15 cellular contexts compared by ENCODE assay signal in the genomic region with DNA sequence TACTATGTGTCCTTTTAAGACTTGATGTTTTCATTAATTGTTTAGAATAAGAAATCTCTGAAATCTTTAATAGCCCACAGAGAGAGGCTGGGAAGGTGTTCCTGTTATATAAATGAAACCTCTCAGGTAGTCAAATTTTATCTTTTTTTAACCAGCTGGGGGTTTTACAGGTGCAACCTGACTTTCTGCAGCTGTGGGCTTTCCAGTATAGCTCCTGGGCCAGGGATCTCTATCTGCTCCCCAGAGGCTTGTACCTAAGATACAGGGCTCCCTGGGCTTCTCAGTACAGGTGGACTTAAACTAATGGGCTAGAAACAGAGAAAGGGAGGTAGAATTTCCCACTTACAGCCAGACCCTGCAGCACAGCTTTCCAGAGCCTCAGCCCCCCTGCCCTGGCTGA. TPM values are rescaled to one million over a fixed set of nuclear protein-coding genes. Genes with fewer than 3 reads are reported as not detected.
DNase-seq lines count a peak whose midpoint lies in the region; TF ChIP-seq lines count a peak whose summit lies in the region.
"Had no signal": no experiment of that assay in that cellular context is flagged by ENCODE, and none has a peak within 500 bp of the region (broad histone marks: within the 10 kb centered on the region; RNA-seq: fewer than 3 reads in every experiment).

No MANE protein-coding gene starts in this region.

- no peaks in the 10 kb centered on the region for H3K36me3 Mint-ChIP-seq in neural progenitor cell
- H3K36me3 Mint-ChIP-seq: CD8-positive, alpha-beta T cell; IgD-negative memory B cell had no signal

- H3F3A ChIP-seq in neural progenitor cell (ENCODE audit: low read depth), result no peaks in the 10 kb centered on the region

- no TSS peak for BruUV-seq in OCI-LY7 (replicated peaks; lab: Mats Ljungman, UMichigan)

- peaks cover 53% of the 10 kb centered on the region for H3K4me1 ChIP-seq in OCI-LY7 (ENCODE audit: insufficient read depth, low read length, poor library complexity, severe bottlenecking)
- H3K4me1 ChIP-seq in neural progenitor cell, result peaks cover 15% of the 10 kb centered on the region
- no peaks in the 10 kb centered on the region for H3K4me1 ChIP-seq in sigmoid colon
- no peaks in the 10 kb centered on the region for H3K4me1 ChIP-seq in suprapubic skin
- H3K4me1 ChIP-seq: BLaER1 treated with 17β-estradiol and CSF1 and Interleukin-3, amounts not matched to agents 10 nM and 100 nM; HAP-1 had no signal

- H3K4me1 Mint-ChIP-seq in neural progenitor cell, result no peaks in the 10 kb centered on the region
- H3K4me1 Mint-ChIP-seq: B cell had no signal

- peaks cover under 1% of the 10 kb centered on the region for H3K9me3 Mint-ChIP-seq in neural progenitor cell
- H3K9me3 Mint-ChIP-seq: CD8-positive, alpha-beta T cell had no signal

- no peaks in the 10 kb centered on the region for H3K9me2 ChIP-seq in OCI-LY7 (ENCODE audit: insufficient read depth, low read length)

- no peak overlapping the region for H3K9ac ChIP-seq in neural progenitor cell
- H3K9ac ChIP-seq: BLaER1 treated with 17β-estradiol and CSF1 and Interleukin-3, amounts not matched to agents 10 nM and 100 nM; GM23248 had no signal

- H3K4me2 ChIP-seq in OCI-LY7 (ENCODE audit: low read length), result peak overlapping the region; percentile 69
- H3K4me2 ChIP-seq in neural progenitor cell, result no peak overlapping the region
- H3K4me2 ChIP-seq: BLaER1 treated with 17β-estradiol and CSF1 and Interleukin-3, amounts not matched to agents 10 nM and 100 nM had no signal

- no peaks in the 10 kb centered on the region for H4K20me1 ChIP-seq in OCI-LY7 (ENCODE audit: insufficient read depth, low read length)
- no peaks in the 10 kb centered on the region for H4K20me1 ChIP-seq in neural progenitor cell (ENCODE audit: low read depth)
- H4K20me1 ChIP-seq: BLaER1 treated with 17β-estradiol and CSF1 and Interleukin-3, amounts not matched to agents 10 nM and 100 nM had no signal

- H3K4me3 ChIP-seq in GM12865 (ENCODE audit: low read depth, low read length) (no peak overlapping the region), OCI-LY7 (ENCODE audit: low read depth, low read length, poor library complexity, severe bottlenecking) (peak overlapping the region; percentile 51), neural progenitor cell (no peak overlapping the region), sigmoid colon (no peak overlapping the region), suprapubic skin (no peak overlapping the region)
- H3K4me3 ChIP-seq: BLaER1 treated with 17β-estradiol and CSF1 and Interleukin-3, amounts not matched to agents 10 nM and 100 nM; GM23248; HAP-1 had no signal

- no peaks in the 10 kb centered on the region for H3K27me3 ChIP-seq in neural progenitor cell
- no peaks in the 10 kb centered on the region for H3K27me3 ChIP-seq in sigmoid colon
- no peaks in the 10 kb centered on the region for H3K27me3 ChIP-seq in suprapubic skin
- H3K27me3 ChIP-seq: BLaER1 treated with 17β-estradiol and CSF1 and Interleukin-3, amounts not matched to agents 10 nM and 100 nM had no signal

- TF ChIP-seq EP300 in sigmoid colon (IDR thresholded peaks at IDR 0.05) (no peak), suprapubic skin (IDR thresholded peaks at IDR 0.05) (no peak)

- in situ Hi-C loops in KBM-7 (cut with MboI; ENCODE audit: low pct_unique_long_range_greater_than_20kb, low sequenced_read_pairs), result no loop called here

- TF ChIP-seq CTCF in GM12865 (IDR thresholded peaks at IDR 0.05; ENCODE audit: insufficient read depth, low read depth, low read length, missing control alignments) (no peak), OCI-LY7 (conservative IDR thresholded peaks at IDR 0.05; ENCODE audit: low read length) (no peak), neural progenitor cell (IDR thresholded peaks at IDR 0.05) (no peak), sigmoid colon (IDR thresholded peaks at IDR 0.05) (no peak), suprapubic skin (IDR thresholded peaks at IDR 0.05) (no peak)

- CTCF ChIA-PET in OCI-LY7 (lab: Charles Lee; ENCODE audit: unreplicated experiment), result interaction anchor here (0.9 kb wide), 1 partner anchor 94 kb away, joined by 3 read pairs; no protein-coding TSS in a partner anchor

- DNase-seq in GM12865 (ENCODE audit: low read depth) (peak; percentile 30), OCI-LY7 (ENCODE audit: low spot score) (peak; percentile 83), neural progenitor cell (ENCODE audit: low spot score) (no peak), sigmoid colon (no peak), KBM-7 (no peak), suprapubic skin (ENCODE audit: low spot score in 2 of 2) (no peak)
- DNase-seq: CD8-positive, alpha-beta T cell; GF-D8; GM23248 had no signal

- H3K9me3 ChIP-seq in OCI-LY7 (ENCODE audit: low read length) (peaks cover 23% of the 10 kb centered on the region; the same call in 1 of the 2 replicates), neural progenitor cell (ENCODE audit: low read depth) (no peaks in the 10 kb centered on the region), sigmoid colon (no peaks in the 10 kb centered on the region), suprapubic skin (no peaks in the 10 kb centered on the region)
- H3K9me3 ChIP-seq: HAP-1 had no signal

- H3K27ac ChIP-seq in OCI-LY7 (ENCODE audit: low read depth, low read length, poor library complexity, severe bottlenecking), result peak overlapping the region; percentile 85
- H3K27ac ChIP-seq in neural progenitor cell, result no peak overlapping the region
- H3K27ac ChIP-seq in sigmoid colon, result no peak overlapping the region
- no peak overlapping the region for H3K27ac ChIP-seq in suprapubic skin
- H3K27ac ChIP-seq: BLaER1 treated with 17β-estradiol and CSF1 and Interleukin-3, amounts not matched to agents 10 nM and 100 nM; GM23248 had no signal

- POLR2A ChIA-PET in OCI-LY7 (lab: Charles Lee), result interaction anchor here (0.6 to 0.8 kb wide), 4 partner anchors 20 to 626 kb away, joined by 3 to 4 read pairs (median 3); no protein-coding TSS in a partner anchor

- H2AFZ ChIP-seq in OCI-LY7 (ENCODE audit: low read length), result peak overlapping the region; percentile 30; the same call in 1 of the 2 replicates
- H2AFZ ChIP-seq in neural progenitor cell (replicated peaks), result peak overlapping the region; percentile 26
- H2AFZ ChIP-seq: GM23248 had no signal

- H3K27ac Mint-ChIP-seq in neural progenitor cell, result peak overlapping the region; percentile 69
- H3K27ac Mint-ChIP-seq: B cell; CD8-positive, alpha-beta T cell; IgD-negative memory B cell had no signal

- TF ChIP-seq POLR2A in sigmoid colon (IDR thresholded peaks at IDR 0.05), result no peak
- TF ChIP-seq POLR2A in suprapubic skin (IDR thresholded peaks at IDR 0.05), result no peak

- peaks cover 4% of the 10 kb centered on the region for H3K27me3 Mint-ChIP-seq in neural progenitor cell (ENCODE audit: insufficient read depth, low read depth)
- H3K27me3 Mint-ChIP-seq: B cell had no signal

- H3K36me3 ChIP-seq in OCI-LY7 (ENCODE audit: insufficient read depth, low read length) (no peaks in the 10 kb centered on the region; the same call in 1 of the 2 replicates), neural progenitor cell (no peaks in the 10 kb centered on the region), sigmoid colon (no peaks in the 10 kb centered on the region), suprapubic skin (no peaks in the 10 kb centered on the region)
- H3K36me3 ChIP-seq: BLaER1 treated with 17β-estradiol and CSF1 and Interleukin-3, amounts not matched to agents 10 nM and 100 nM; HAP-1 had no signal

- H3K4me3 Mint-ChIP-seq in neural progenitor cell, result no peak overlapping the region
- H3K4me3 Mint-ChIP-seq: B cell; CD8-positive, alpha-beta T cell had no signal

- intact Hi-C loops in OCI-LY7 (cut with micrococcal nuclease; ENCODE audit: unreplicated experiment), result loop anchor here (1.0 to 10.0 kb wide), 2 partner anchors 25 to 462 kb away; a partner anchor contains a TSS
- intact Hi-C loops in sigmoid colon (cut with DNase I), result no loop called here

- H3K79me2 ChIP-seq in OCI-LY7 (ENCODE audit: insufficient read depth, low read depth, low read length) (no peaks in the 10 kb centered on the region), neural progenitor cell (ENCODE audit: low read depth) (no peaks in the 10 kb centered on the region)

RNA-seq across cellular contexts. Expression of a gene that starts 49.4 kb away (rescaled TPM):
- 333 and 406 TPM in 2 replicates for total RNA-seq in OCI-LY7 (2014; rRNA removed; shearing (Covaris generic))
- total RNA-seq in OCI-LY7 (2022), result 404 and 419 TPM in 2 replicates
- 65.2 and 170 TPM in 2 replicates for total RNA-seq in neural progenitor cell (ENCODE audit: low replicate concordance)
- total RNA-seq in sigmoid colon, result 100 to 1,000 TPM; 129 to 351 (median 273) TPM
- 100 to 1,000 TPM; 166 to 907 (median 437) TPM for polyA plus RNA-seq in sigmoid colon
- total RNA-seq in suprapubic skin, result 100 to 1,000 TPM; 106 to 510 (median 336) TPM

RNA-seq across cellular contexts. Expression of a gene that starts 52.0 kb away (rescaled TPM):
- 0.44 TPM in 1 of 2 replicates, not detected in the other for total RNA-seq in OCI-LY7 (2014; rRNA removed; shearing (Covaris generic))
- 0.86 and 1.4 TPM in 2 replicates for total RNA-seq in OCI-LY7 (2022)
- total RNA-seq in neural progenitor cell (ENCODE audit: low replicate concordance), result 17.2 and 17.4 TPM in 2 replicates
- total RNA-seq in sigmoid colon, result under 1 TPM in 2 of 4 donors, not detected in 2; 0.16 to 0.27 TPM
- polyA plus RNA-seq in sigmoid colon, result 1 to 10 TPM in 2 of 3 donors, not detected in 1; 1.6 to 9.8 TPM
- total RNA-seq in suprapubic skin, result 10 to 100 TPM in 1 of 4 donors, 1 to 10 TPM in 2, under 1 TPM in 1; 0.85 to 13.0 (median 7.7) TPM
- total RNA-seq: A172; CD8-positive, alpha-beta T cell; H4 had no signal

Comparison
In these comparisons a context has a peak if more than half of its experiments do, and no peak if none do; other contexts are left out.
1. DNase-seq: peak in GM12865 (single experiment) and OCI-LY7 (single experiment); none in neural progenitor cell (single experiment), sigmoid colon (single experiment), KBM-7 (single experiment) and suprapubic skin (0 of 2).